ENCODE assay signal across 25 cellular contexts in genomic region chr7:99000196-99000903, GRCh38.
DNase-seq lines count a peak whose midpoint lies in the region; ATAC-seq and TF ChIP-seq lines count a peak whose summit lies in the region.
"Had no signal": no experiment of that assay in that cellular context is flagged by ENCODE, and none has a peak within 500 bp of the region (broad histone marks: within the 10 kb centered on the region; RNA-seq: fewer than 3 reads in every experiment).

No MANE protein-coding gene starts in this region.

- dilution Hi-C loops in mammary epithelial cell (cut with HindIII; ENCODE audit: low sequenced_read_pairs), result loop anchor here (25.0 kb wide), 1 partner anchor 312 kb away; no protein-coding TSS in a partner anchor

- DNase-seq in MCF 10A (ENCODE audit: unreplicated experiment), result no peak
- DNase-seq in mammary epithelial cell, result no peak
- DNase-seq in activated CD8-positive, alpha-beta memory T cell treated with anti-CD3 and anti-CD28 coated beads, Interleukin-2, amount 10 ng/mL, durations not matched to agents 7 days and 5 days, result peak; percentile 32
- no peak for DNase-seq in foreskin keratinocyte
- DNase-seq in stimulated activated naive CD8-positive, alpha-beta T cell treated with anti-CD3 and anti-CD28 coated beads, Interleukin-15, amount 100 ng/mL, for 72 hours, result no peak
- no peak for DNase-seq in stimulated activated CD4-positive, alpha-beta T cell treated with anti-CD3 and anti-CD28 coated beads, Interleukin-15, amount 100 ng/mL, for 24 hours
- no peak for DNase-seq in transverse colon
- DNase-seq in activated T-helper 1 cell treated with anti-CD3 and anti-CD28 coated beads, Interleukin-12 subunit alpha, Interleukin-12 subunit beta, Interleukin-2, Interleukin-4 antibody, amounts not matched to agents 30 ng/mL and 10 ng/mL and 1 ng/mL, durations not matched to agents 14 hours and 24 hours and 36 hours (ENCODE audit: low spot score), result no peak
- DNase-seq: activated CD4-positive, alpha-beta T cell treated with anti-CD3 and anti-CD28 coated beads for 48 hours; cortex of kidney; DMS 273 treated with DMSO at 0.1 percent for 48 hours; GDM1; NCI-H1694; NCI-H2227 treated with DMSO at 0.1 percent for 48 hours; NCI-H82; SIG-M5; stimulated activated CD4-positive, alpha-beta T cell treated with anti-CD3 and anti-CD28 coated beads, Interleukin-12 subunit alpha, Interleukin-12 subunit beta, amount 100 ng/mL, for 4 hours had no signal

- no peak overlapping the region for H3K27ac ChIP-seq in mammary epithelial cell (ENCODE audit: insufficient read depth, low read depth, low read length)
- H3K27ac ChIP-seq in foreskin keratinocyte, result no peak overlapping the region
- no peak overlapping the region for H3K27ac ChIP-seq in transverse colon
- H3K27ac ChIP-seq: hepatocyte, thoracic aorta had no signal

- H3K4me2 ChIP-seq in mammary epithelial cell (ENCODE audit: insufficient read depth, low read depth, low read length), result no peak overlapping the region
- H3K4me2 ChIP-seq: hepatocyte had no signal

- 85% methylated on average over 15 of the region's 20 CpGs for WGBS in mammary epithelial cell (ENCODE audit: low coverage, missing lambda C conversion rate)
- WGBS in transverse colon (ENCODE audit: low coverage in 1 of 2), 2 donors, result 94 to 100% methylated on average over 2 to 20 of the region's 20 CpGs

- POLR2A ChIA-PET in MCF 10A (lab: Yijun Ruan, JAX), result no interaction called here

- CTCF ChIA-PET in MCF 10A (lab: Yijun Ruan, JAX), result interaction anchor here (0.6 to 0.7 kb wide), 2 partner anchors 303 to 451 kb away, joined by 3 read pairs; no protein-coding TSS in a partner anchor
- CTCF ChIA-PET in mammary epithelial cell (lab: Charles Lee; ENCODE audit: low non-redundant PET), result no interaction called here
- CTCF ChIA-PET in activated CD8-positive, alpha-beta memory T cell treated with anti-CD3 and anti-CD28 coated beads, Interleukin-2, amount 10 ng/mL, durations not matched to agents 7 days and 5 days (lab: Charles Lee), result no interaction called here

- H3K9me3 ChIP-seq in mammary epithelial cell (replicated peaks; ENCODE audit: insufficient read depth, low read length), result no peaks in the 10 kb centered on the region
- no peaks in the 10 kb centered on the region for H3K9me3 ChIP-seq in transverse colon
- H3K9me3 ChIP-seq: thoracic aorta had no signal

- peak overlapping the region; percentile 57 for H3K27ac Mint-ChIP-seq in MCF 10A (ENCODE audit: low read depth, unreplicated experiment)
- no peak overlapping the region for H3K27ac Mint-ChIP-seq in activated CD8-positive, alpha-beta memory T cell treated with anti-CD3 and anti-CD28 coated beads, Interleukin-2, amount 10 ng/mL, durations not matched to agents 7 days and 5 days
- H3K27ac Mint-ChIP-seq in stimulated activated naive CD8-positive, alpha-beta T cell treated with anti-CD3 and anti-CD28 coated beads, Interleukin-15, amount 100 ng/mL, for 72 hours, result peak overlapping the region; percentile 93 to 98
- no peak overlapping the region for H3K27ac Mint-ChIP-seq in activated T-helper 1 cell treated with anti-CD3 and anti-CD28 coated beads, Interleukin-12 subunit alpha, Interleukin-12 subunit beta, Interleukin-2, Interleukin-4 antibody, amounts not matched to agents 30 ng/mL and 10 ng/mL and 1 ng/mL, durations not matched to agents 14 hours and 24 hours and 36 hours
- H3K27ac Mint-ChIP-seq: activated naive CD4-positive, alpha-beta T cell treated with anti-CD3 and anti-CD28 coated beads, Interleukin-2, amount 50 U/mL, for 24 hours; CD14-positive monocyte had no signal

- H3K4me3 Mint-ChIP-seq in MCF 10A (ENCODE audit: unreplicated experiment), result no peak overlapping the region
- no peak overlapping the region for H3K4me3 Mint-ChIP-seq in activated CD8-positive, alpha-beta memory T cell treated with anti-CD3 and anti-CD28 coated beads, Interleukin-2, amount 10 ng/mL, durations not matched to agents 7 days and 5 days
- H3K4me3 Mint-ChIP-seq in stimulated activated naive CD8-positive, alpha-beta T cell treated with anti-CD3 and anti-CD28 coated beads, Interleukin-15, amount 100 ng/mL, for 72 hours, result peak overlapping the region; percentile 61 to 74
- H3K4me3 Mint-ChIP-seq in activated T-helper 1 cell treated with anti-CD3 and anti-CD28 coated beads, Interleukin-12 subunit alpha, Interleukin-12 subunit beta, Interleukin-2, Interleukin-4 antibody, amounts not matched to agents 30 ng/mL and 10 ng/mL and 1 ng/mL, durations not matched to agents 14 hours and 24 hours and 36 hours, result no peak overlapping the region
- H3K4me3 Mint-ChIP-seq: activated naive CD4-positive, alpha-beta T cell treated with anti-CD3 and anti-CD28 coated beads, Interleukin-2, amount 50 U/mL, for 24 hours; brain; CD14-positive monocyte; T-cell had no signal

- H3K9me3 Mint-ChIP-seq in MCF 10A (ENCODE audit: unreplicated experiment), result no peaks in the 10 kb centered on the region
- H3K9me3 Mint-ChIP-seq in activated CD8-positive, alpha-beta memory T cell treated with anti-CD3 and anti-CD28 coated beads, Interleukin-2, amount 10 ng/mL, durations not matched to agents 7 days and 5 days (ENCODE audit: low read depth), result no peaks in the 10 kb centered on the region
- H3K9me3 Mint-ChIP-seq in stimulated activated naive CD8-positive, alpha-beta T cell treated with anti-CD3 and anti-CD28 coated beads, Interleukin-15, amount 100 ng/mL, for 72 hours, result no peaks in the 10 kb centered on the region
- H3K9me3 Mint-ChIP-seq in activated T-helper 1 cell treated with anti-CD3 and anti-CD28 coated beads, Interleukin-12 subunit alpha, Interleukin-12 subunit beta, Interleukin-2, Interleukin-4 antibody, amounts not matched to agents 30 ng/mL and 10 ng/mL and 1 ng/mL, durations not matched to agents 14 hours and 24 hours and 36 hours, result no peaks in the 10 kb centered on the region
- H3K9me3 Mint-ChIP-seq: activated naive CD4-positive, alpha-beta T cell treated with anti-CD3 and anti-CD28 coated beads, Interleukin-2, amount 50 U/mL, for 24 hours; brain; CD14-positive monocyte; T-cell had no signal

- H3K4me3 ChIP-seq in mammary epithelial cell (replicated peaks in 1 of 3; ENCODE audit: insufficient read depth in 1 of 3, low read depth in 2 of 3, low read length in 3 of 3), result no peak overlapping the region
- H3K4me3 ChIP-seq in transverse colon, result no peak overlapping the region
- H3K4me3 ChIP-seq: hepatocyte, lung, thoracic aorta had no signal

- no TSS peak for BruUV-seq in MCF 10A (replicated peaks; lab: Mats Ljungman, UMichigan)
- no TSS peak for BruUV-seq in mammary epithelial cell (replicated peaks; lab: Mats Ljungman, UMichigan)

- no peaks in the 10 kb centered on the region for H3K4me1 Mint-ChIP-seq in MCF 10A (ENCODE audit: insufficient read depth, unreplicated experiment)
- peaks cover 25% of the 10 kb centered on the region for H3K4me1 Mint-ChIP-seq in activated CD8-positive, alpha-beta memory T cell treated with anti-CD3 and anti-CD28 coated beads, Interleukin-2, amount 10 ng/mL, durations not matched to agents 7 days and 5 days
- H3K4me1 Mint-ChIP-seq in stimulated activated naive CD8-positive, alpha-beta T cell treated with anti-CD3 and anti-CD28 coated beads, Interleukin-15, amount 100 ng/mL, for 72 hours, result peaks cover 46% of the 10 kb centered on the region
- peaks cover 16% of the 10 kb centered on the region for H3K4me1 Mint-ChIP-seq in activated T-helper 1 cell treated with anti-CD3 and anti-CD28 coated beads, Interleukin-12 subunit alpha, Interleukin-12 subunit beta, Interleukin-2, Interleukin-4 antibody, amounts not matched to agents 30 ng/mL and 10 ng/mL and 1 ng/mL, durations not matched to agents 14 hours and 24 hours and 36 hours (ENCODE audit: low read depth)
- H3K4me1 Mint-ChIP-seq: brain, CD14-positive monocyte had no signal

- TF ChIP-seq CTCF in MCF 10A (IDR thresholded peaks at IDR 0.05; ENCODE audit: unreplicated experiment) (no peak), mammary epithelial cell (conservative IDR thresholded peaks at IDR 0.05 in 1 of 2, IDR thresholded peaks at IDR 0.05 in 1 of 2; ENCODE audit: extremely low read depth in 1 of 2, insufficient read depth in 1 of 2, low read depth in 1 of 2, low read length in 2 of 2) (no peak), foreskin keratinocyte (conservative IDR thresholded peaks at IDR 0.05) (no peak), transverse colon (IDR thresholded peaks at IDR 0.05) (no peak)

- H2AFZ ChIP-seq in mammary epithelial cell (ENCODE audit: low read depth, low read length), result no peak overlapping the region
- H2AFZ ChIP-seq: hepatocyte had no signal

- peaks cover 71% of the 10 kb centered on the region for H3K36me3 Mint-ChIP-seq in MCF 10A (ENCODE audit: insufficient read depth, unreplicated experiment)
- peaks cover 25% of the 10 kb centered on the region for H3K36me3 Mint-ChIP-seq in activated CD8-positive, alpha-beta memory T cell treated with anti-CD3 and anti-CD28 coated beads, Interleukin-2, amount 10 ng/mL, durations not matched to agents 7 days and 5 days
- H3K36me3 Mint-ChIP-seq in activated T-helper 1 cell treated with anti-CD3 and anti-CD28 coated beads, Interleukin-12 subunit alpha, Interleukin-12 subunit beta, Interleukin-2, Interleukin-4 antibody, amounts not matched to agents 30 ng/mL and 10 ng/mL and 1 ng/mL, durations not matched to agents 14 hours and 24 hours and 36 hours (ENCODE audit: low read depth), result peaks cover 34% of the 10 kb centered on the region

- ATAC-seq in activated CD8-positive, alpha-beta memory T cell treated with anti-CD3 and anti-CD28 coated beads, Interleukin-2, amount 10 ng/mL, durations not matched to agents 7 days and 5 days, result no peak
- peak; percentile 18 for ATAC-seq in foreskin keratinocyte
- ATAC-seq in stimulated activated naive CD8-positive, alpha-beta T cell treated with anti-CD3 and anti-CD28 coated beads, Interleukin-15, amount 100 ng/mL, for 72 hours, result no peak
- ATAC-seq: right cardiac atrium had no signal

- H3K9ac ChIP-seq in mammary epithelial cell (ENCODE audit: insufficient read depth, low read length), result no peak overlapping the region

- TF ChIP-seq EP300 in transverse colon (IDR thresholded peaks at IDR 0.05; ENCODE audit: low read depth), result no peak

- no peaks in the 10 kb centered on the region for H4K20me1 ChIP-seq in mammary epithelial cell (ENCODE audit: insufficient read depth, low read length)

- no peaks in the 10 kb centered on the region for H3K27me3 ChIP-seq in mammary epithelial cell (ENCODE audit: insufficient read depth, low read length)
- H3K27me3 ChIP-seq in foreskin keratinocyte, result no peaks in the 10 kb centered on the region
- no peaks in the 10 kb centered on the region for H3K27me3 ChIP-seq in transverse colon
- H3K27me3 ChIP-seq: hepatocyte had no signal

- in situ Hi-C loops in mammary epithelial cell (cut with MboI; ENCODE audit: low sequenced_read_pairs in 2 of 2), result no loop called here
- in situ Hi-C loops in transverse colon (cut with MboI; ENCODE audit: low pct_ligation_motif_present in 1 of 4, low pct_unique_long_range_greater_than_20kb in 1 of 4, low sequenced_read_pairs in 3 of 4), result no loop called here

- no peak for TF ChIP-seq POLR2A in transverse colon (IDR thresholded peaks at IDR 0.05)

- H3K36me3 ChIP-seq in mammary epithelial cell (ENCODE audit: insufficient read depth, low read length) (peaks cover 21% of the 10 kb centered on the region), transverse colon (peaks cover 0 to 18% (median 5%) of the 10 kb centered on the region in 4 donors)

- intact Hi-C loops in MCF 10A (cut with micrococcal nuclease), result no loop called here
- intact Hi-C loops in mammary epithelial cell (cut with micrococcal nuclease), result no loop called here
- intact Hi-C loops in transverse colon (cut with DNase I; ENCODE audit: low total_unique reads), result no loop called here
- intact Hi-C loops in activated T-helper 1 cell treated with anti-CD3 and anti-CD28 coated beads, Interleukin-12 subunit alpha, Interleukin-12 subunit beta, Interleukin-2, Interleukin-4 antibody, amounts not matched to agents 30 ng/mL and 10 ng/mL and 1 ng/mL, durations not matched to agents 14 hours and 24 hours and 36 hours (cut with micrococcal nuclease), result no loop called here

- no peaks in the 10 kb centered on the region for H3K79me2 ChIP-seq in mammary epithelial cell (ENCODE audit: insufficient read depth, low read length)
- H3K79me2 ChIP-seq: hepatocyte had no signal

- H3K4me1 ChIP-seq in mammary epithelial cell (ENCODE audit: insufficient read depth, low read length) (no peaks in the 10 kb centered on the region), foreskin keratinocyte (no peaks in the 10 kb centered on the region), transverse colon (peaks cover 0 to 5% (median 1%) of the 10 kb centered on the region in 4 donors)

- no peaks in the 10 kb centered on the region for H3K27me3 Mint-ChIP-seq in MCF 10A (ENCODE audit: insufficient read depth, unreplicated experiment)
- H3K27me3 Mint-ChIP-seq in activated CD8-positive, alpha-beta memory T cell treated with anti-CD3 and anti-CD28 coated beads, Interleukin-2, amount 10 ng/mL, durations not matched to agents 7 days and 5 days, result no peaks in the 10 kb centered on the region
- no peaks in the 10 kb centered on the region for H3K27me3 Mint-ChIP-seq in stimulated activated naive CD8-positive, alpha-beta T cell treated with anti-CD3 and anti-CD28 coated beads, Interleukin-15, amount 100 ng/mL, for 72 hours
- no peaks in the 10 kb centered on the region for H3K27me3 Mint-ChIP-seq in activated T-helper 1 cell treated with anti-CD3 and anti-CD28 coated beads, Interleukin-12 subunit alpha, Interleukin-12 subunit beta, Interleukin-2, Interleukin-4 antibody, amounts not matched to agents 30 ng/mL and 10 ng/mL and 1 ng/mL, durations not matched to agents 14 hours and 24 hours and 36 hours (ENCODE audit: insufficient read depth)
- H3K27me3 Mint-ChIP-seq: activated naive CD4-positive, alpha-beta T cell treated with anti-CD3 and anti-CD28 coated beads, Interleukin-2, amount 50 U/mL, for 24 hours; brain; T-cell had no signal

Comparison
In these comparisons a context has a peak if more than half of its experiments do, and no peak if none do; other contexts are left out.
1. H3K27ac Mint-ChIP-seq: peak in MCF 10A (single experiment) and stimulated activated naive CD8-positive, alpha-beta T cell treated with anti-CD3 and anti-CD28 coated beads, Interleukin-15, amount 100 ng/mL, for 72 hours (2 of 2); none in activated CD8-positive, alpha-beta memory T cell treated with anti-CD3 and anti-CD28 coated beads, Interleukin-2, amount 10 ng/mL, durations not matched to agents 7 days and 5 days (single experiment) and activated T-helper 1 cell treated with anti-CD3 and anti-CD28 coated beads, Interleukin-12 subunit alpha, Interleukin-12 subunit beta, Interleukin-2, Interleukin-4 antibody, amounts not matched to agents 30 ng/mL and 10 ng/mL and 1 ng/mL, durations not matched to agents 14 hours and 24 hours and 36 hours (single experiment).
2. H3K4me3 Mint-ChIP-seq: peak in stimulated activated naive CD8-positive, alpha-beta T cell treated with anti-CD3 and anti-CD28 coated beads, Interleukin-15, amount 100 ng/mL, for 72 hours (2 of 2); none in MCF 10A (single experiment), activated CD8-positive, alpha-beta memory T cell treated with anti-CD3 and anti-CD28 coated beads, Interleukin-2, amount 10 ng/mL, durations not matched to agents 7 days and 5 days (single experiment) and activated T-helper 1 cell treated with anti-CD3 and anti-CD28 coated beads, Interleukin-12 subunit alpha, Interleukin-12 subunit beta, Interleukin-2, Interleukin-4 antibody, amounts not matched to agents 30 ng/mL and 10 ng/mL and 1 ng/mL, durations not matched to agents 14 hours and 24 hours and 36 hours (single experiment).